Comparison of ENCODE assay signal across 8 cellular contexts in the genomic region with DNA sequence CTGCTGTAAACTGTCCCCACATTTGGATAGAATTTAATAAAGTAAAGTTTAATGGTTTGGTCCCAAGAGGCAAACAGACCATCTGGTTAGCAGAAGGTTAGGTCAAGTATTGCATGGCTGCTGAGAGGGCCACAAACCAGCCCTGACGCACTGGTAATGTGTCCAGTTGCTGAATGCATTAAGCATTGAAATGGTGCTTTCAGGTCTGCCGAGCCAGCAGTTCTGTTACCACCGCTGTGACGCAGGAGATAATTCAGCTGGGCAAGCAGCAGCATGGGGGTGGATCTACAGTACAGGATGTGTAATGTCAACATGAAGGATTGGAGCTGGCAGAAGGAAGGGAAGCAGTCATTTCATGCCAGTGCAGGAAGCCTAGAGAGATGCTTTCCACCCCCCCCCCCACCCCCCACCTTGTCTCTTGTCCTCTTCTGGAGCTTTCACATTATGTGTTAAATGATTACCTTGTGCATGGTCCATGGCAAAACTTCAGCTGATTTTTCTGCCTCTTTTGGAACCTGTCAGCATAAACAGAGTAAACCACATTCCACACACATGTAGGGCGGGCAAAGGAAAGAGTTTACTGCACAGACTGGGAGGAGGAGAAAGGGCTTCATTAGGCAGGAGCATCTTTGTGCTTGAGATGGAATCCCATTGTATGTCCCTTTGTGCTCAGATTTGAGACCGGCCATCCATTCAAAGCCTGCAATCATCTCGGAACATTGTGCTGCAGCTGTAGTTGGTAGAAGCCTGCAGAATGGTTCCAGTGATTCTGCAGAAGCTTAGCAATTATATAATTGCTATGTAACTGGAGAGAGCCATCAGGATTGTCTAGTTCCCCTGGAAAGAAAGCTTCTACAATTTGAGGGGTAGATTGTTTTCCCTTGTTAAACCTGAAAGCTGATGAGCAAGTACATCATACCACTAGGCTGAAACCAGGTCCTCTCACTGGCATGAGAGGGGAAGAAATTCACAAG. TPM values are rescaled to one million over a fixed set of nuclear protein-coding genes. Genes with fewer than 3 reads are reported as not detected.
DNase-seq lines count a peak whose midpoint lies in the region; ATAC-seq lines count a peak whose summit lies in the region.

No MANE protein-coding gene starts in this region.

- peak; percentile 92 for ATAC-seq in esophagus mucosa
- no peak for ATAC-seq in GM19452 (IDR thresholded peaks at IDR 0.05; ENCODE audit: unreplicated experiment)
- ATAC-seq in GM21576 (IDR thresholded peaks at IDR 0.05; ENCODE audit: unreplicated experiment): no peak

- H3K4me3 ChIP-seq in muscle layer of duodenum (ENCODE audit: low read depth in 1 of 2, low read length in 2 of 2): peak overlapping the region in 1 of 2 donors; percentile 10

- DNase-seq in Caki2 (ENCODE audit: low read depth) (peak; percentile 41), NCI-H510A treated with DMSO at 0.1 percent for 48 hours (lab: John Stamatoyannopoulos, UW) (peak; percentile 89), SIG-M5 (lab: John Stamatoyannopoulos, UW) (no peak), NCI-H1105 treated with DMSO at 0.1 percent for 48 hours (lab: John Stamatoyannopoulos, UW) (no peak)

- H3K27me3 ChIP-seq in muscle layer of duodenum (ENCODE audit: low read depth, low read length): no peaks in the 10 kb centered on the region

- H3K4me1 ChIP-seq in muscle layer of duodenum (ENCODE audit: control insufficient read depth in 1 of 2, insufficient read depth in 2 of 2, low read length in 2 of 2): peaks cover 17 to 43% of the 10 kb centered on the region in 2 donors

- in situ Hi-C loops in Caki2 (cut with HindIII; ENCODE audit: low pct_unique_long_range_greater_than_20kb, low sequenced_read_pairs): no loop called here

- peak overlapping the region; percentile 70 for H3K27ac ChIP-seq in muscle layer of duodenum (ENCODE audit: low read length)

- no peaks in the 10 kb centered on the region for H3K9me3 ChIP-seq in muscle layer of duodenum (ENCODE audit: control insufficient read depth in 1 of 2, low read length in 2 of 2)

- no peaks in the 10 kb centered on the region for H3K36me3 ChIP-seq in muscle layer of duodenum (ENCODE audit: control insufficient read depth in 1 of 2, insufficient read depth in 2 of 2, low read length in 2 of 2)

RNA-seq across cellular contexts. Expression of a gene that starts 16.3 kb away (rescaled TPM):
- 3.9 and 7.1 TPM in 2 replicates for total RNA-seq in Caki2 (2014; rRNA removed; shearing (Covaris generic); ENCODE audit: low replicate concordance)
- total RNA-seq in esophagus mucosa: 25.9 TPM

Comparison
In these comparisons a context has a peak if more than half of its experiments do, and no peak if none do; other contexts are left out.
1. DNase-seq: peak in Caki2 (single experiment) and NCI-H510A treated with DMSO at 0.1 percent for 48 hours (single experiment); none in SIG-M5 (single experiment) and NCI-H1105 treated with DMSO at 0.1 percent for 48 hours (single experiment).